ENCODE assay signal across 1 cellular context in the genomic region with DNA sequence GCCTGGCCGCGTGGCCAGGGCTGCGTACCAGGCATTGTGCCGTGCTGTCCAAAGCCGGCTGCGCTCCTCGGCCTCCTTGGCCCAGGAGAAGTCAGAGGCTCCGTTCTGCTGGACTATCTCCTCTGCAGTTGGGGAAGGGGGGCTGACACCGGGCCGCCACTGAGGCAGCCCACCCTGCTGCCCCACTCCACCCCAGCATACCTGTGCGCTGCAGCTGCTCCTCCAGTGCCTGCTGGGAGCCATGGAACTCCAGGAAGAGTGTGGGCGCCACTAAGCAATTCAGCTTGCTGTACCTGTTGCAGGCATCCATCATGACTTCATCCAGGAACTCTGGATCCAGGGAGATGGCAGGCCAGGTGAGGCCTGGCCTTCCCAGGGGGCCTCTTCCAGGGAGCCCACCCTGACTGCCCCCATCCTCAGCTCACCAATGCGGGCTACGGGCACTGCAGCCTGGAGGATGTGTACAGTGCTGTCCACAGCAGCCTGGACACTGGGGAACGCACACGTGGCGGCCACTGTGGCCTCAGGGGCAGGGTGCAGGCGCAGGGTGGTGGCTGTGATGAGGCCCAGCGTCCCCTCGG.
TF ChIP-seq lines count a peak whose summit lies in the region.

No MANE protein-coding gene starts in this region.

TF ChIP-seq in H1, 55 proteins besides CTCF, POLR2A, EP300 and RAD21:
- no peak for TF ChIP-seq CTBP2 (IDR thresholded peaks at IDR 0.05; ENCODE audit: borderline replicate concordance, insufficient read depth, insufficient read length, low read length)
- TF ChIP-seq, protein P1, sequence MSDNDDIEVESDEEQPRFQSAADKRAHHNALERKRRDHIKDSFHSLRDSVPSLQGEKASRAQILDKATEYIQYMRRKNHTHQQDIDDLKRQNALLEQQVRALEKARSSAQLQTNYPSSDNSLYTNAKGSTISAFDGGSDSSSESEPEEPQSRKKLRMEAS (IDR thresholded peaks at IDR 0.05) = no peak
- TF ChIP-seq ASH2L (IDR thresholded peaks at IDR 0.05; ENCODE audit: low read length) = no peak
- TF ChIP-seq SP1 (IDR thresholded peaks at IDR 0.05; ENCODE audit: low read depth, low read length) = no peak
- TF ChIP-seq SRF (IDR thresholded peaks at IDR 0.05; ENCODE audit: low read depth, low read length) = no peak
- TF ChIP-seq SP4 (IDR thresholded peaks at IDR 0.05; ENCODE audit: low read length) = no peak
- no peak for TF ChIP-seq HDAC6 (IDR thresholded peaks at IDR 0.05; ENCODE audit: low read depth, low read length)
- TF ChIP-seq BRCA1 (IDR thresholded peaks at IDR 0.05; ENCODE audit: low read depth, low read length) = no peak
- no peak for TF ChIP-seq SIRT6 (IDR thresholded peaks at IDR 0.05; ENCODE audit: low read length)
- no peak for TF ChIP-seq POLR2AphosphoS5 (IDR thresholded peaks at IDR 0.05; ENCODE audit: low read depth, low read length)
- TF ChIP-seq YY1 (IDR thresholded peaks at IDR 0.05; ENCODE audit: low read depth, low read length) = no peak
- TF ChIP-seq TAF7 (optimal IDR thresholded peaks at IDR 0.05; ENCODE audit: borderline replicate concordance, low read depth, low read length) = no peak
- TF ChIP-seq TEAD4 (IDR thresholded peaks at IDR 0.05; ENCODE audit: low read depth, low read length) = no peak
- TF ChIP-seq NRF1 (IDR thresholded peaks at IDR 0.05; ENCODE audit: low read depth, low read length) = no peak
- TF ChIP-seq, protein P2, sequence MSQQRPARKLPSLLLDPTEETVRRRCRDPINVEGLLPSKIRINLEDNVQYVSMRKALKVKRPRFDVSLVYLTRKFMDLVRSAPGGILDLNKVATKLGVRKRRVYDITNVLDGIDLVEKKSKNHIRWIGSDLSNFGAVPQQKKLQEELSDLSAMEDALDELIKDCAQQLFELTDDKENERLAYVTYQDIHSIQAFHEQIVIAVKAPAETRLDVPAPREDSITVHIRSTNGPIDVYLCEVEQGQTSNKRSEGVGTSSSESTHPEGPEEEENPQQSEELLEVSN (IDR thresholded peaks at IDR 0.05) = no peak
- TF ChIP-seq CHD1 (IDR thresholded peaks at IDR 0.05; ENCODE audit: low read depth, low read length) = no peak
- no peak for TF ChIP-seq SIN3A (conservative IDR thresholded peaks at IDR 0.05 in 1 of 2, IDR thresholded peaks at IDR 0.05 in 1 of 2; ENCODE audit: low read depth in 1 of 2, low read length in 2 of 2)
